Comparison of ENCODE assay signal across 8 cellular contexts in the genomic region with DNA sequence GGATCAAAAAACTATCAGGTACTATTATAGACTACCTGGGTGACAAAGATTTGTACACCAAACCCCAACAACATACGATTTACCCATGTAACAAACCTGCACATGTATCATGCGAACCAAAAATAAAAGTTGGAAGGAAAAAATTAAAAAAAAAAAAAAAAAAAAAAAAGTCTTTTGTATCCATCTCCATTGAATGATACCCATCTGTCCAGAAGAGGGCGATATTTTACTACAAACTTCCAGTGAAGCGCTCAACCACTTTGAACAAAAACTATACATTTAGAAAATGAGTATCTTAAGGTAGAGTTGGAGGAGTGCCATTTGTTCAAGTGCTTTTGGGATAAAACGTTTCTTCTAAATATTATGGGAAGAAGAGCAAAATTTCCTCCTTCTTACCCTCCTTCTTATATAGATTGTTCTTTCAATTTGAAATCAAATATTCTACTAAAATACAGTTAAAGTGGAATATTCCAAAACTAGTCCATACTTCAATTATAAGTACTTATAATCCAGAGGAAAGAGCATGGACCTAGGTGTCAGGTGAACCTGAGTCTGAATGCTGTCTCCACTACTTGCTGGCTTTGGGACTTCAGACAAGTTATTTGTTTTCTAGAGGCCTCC. TPM values are rescaled to one million over a fixed set of nuclear protein-coding genes. Genes with fewer than 3 reads are reported as not detected.
A peak's percentile ranks its signal among the peaks of the same experiment; 100 is the strongest.
DNase-seq lines count a peak whose midpoint lies in the region; ATAC-seq and TF ChIP-seq lines count a peak whose summit lies in the region.

No MANE protein-coding gene starts in this region.

- no peaks in the 10 kb centered on the region for H3K9me3 Mint-ChIP-seq in nephron

- no peaks in the 10 kb centered on the region for H3K36me3 ChIP-seq in Panc1 (ENCODE audit: control insufficient read depth, insufficient read depth, low read length)

- H3K4me1 ChIP-seq in Panc1 (ENCODE audit: control insufficient read depth, insufficient read depth, low read length), result no peaks in the 10 kb centered on the region

- in situ Hi-C loops in Panc1 (cut with HindIII; ENCODE audit: low pct_unique_long_range_greater_than_20kb, low sequenced_read_pairs), result no loop called here

- no peak for ATAC-seq in Panc1
- ATAC-seq in GM19463 (IDR thresholded peaks at IDR 0.05; ENCODE audit: unreplicated experiment), result no peak
- no peak for ATAC-seq in GM18517 (IDR thresholded peaks at IDR 0.05; ENCODE audit: unreplicated experiment)
- no peak for ATAC-seq in HG03520 (IDR thresholded peaks at IDR 0.05; ENCODE audit: unreplicated experiment)

- no peak overlapping the region for H3K4me3 Mint-ChIP-seq in nephron

- H3K4me1 Mint-ChIP-seq in nephron, result peaks cover 3% of the 10 kb centered on the region

- TF ChIP-seq CTCF in Panc1 (IDR thresholded peaks at IDR 0.05), result peak; percentile 60; the same call in 1 of the 2 replicates
- peak; percentile 59 for TF ChIP-seq CTCF in epithelial cell of esophagus (IDR thresholded peaks at IDR 0.05; ENCODE audit: insufficient read depth, low read depth, low read length, missing control alignments)
- peak; percentile 64 to 84 (median 69) for TF ChIP-seq CTCF in nephron (IDR thresholded peaks at IDR 0.05; ENCODE audit: unreplicated experiment in 3 of 3)

- DNase-seq in DMS79 treated with DMSO at 0.1 percent for 48 hours (lab: John Stamatoyannopoulos, UW) (peak; percentile 52), KG1 (lab: John Stamatoyannopoulos, UW) (peak; percentile 29), Panc1 (ENCODE audit: low read depth, low spot score) (peak; percentile 12), epithelial cell of esophagus (ENCODE audit: low read depth) (peak; percentile 66)

- H3K9me3 ChIP-seq in Panc1 (ENCODE audit: control insufficient read depth, insufficient read depth, low read depth, low read length), result no peaks in the 10 kb centered on the region

- H3K27ac ChIP-seq in Panc1 (ENCODE audit: low read length), result no peak overlapping the region

- intact Hi-C loops in Panc1 (cut with micrococcal nuclease; ENCODE audit: unreplicated experiment), result loop anchor here (1.0 to 10.0 kb wide), 3 partner anchors 249 to 571 kb away; no protein-coding TSS in a partner anchor

- H3K27ac Mint-ChIP-seq in nephron, result no peak overlapping the region

- H3K27me3 Mint-ChIP-seq in nephron (ENCODE audit: low read depth), result peaks cover 8% of the 10 kb centered on the region

- H3K36me3 Mint-ChIP-seq in nephron (ENCODE audit: low read depth), result peaks cover 18% of the 10 kb centered on the region

- CTCF ChIA-PET in Panc1 (lab: Charles Lee), result no interaction called here

- POLR2A ChIA-PET in Panc1 (lab: Charles Lee), result no interaction called here

- no TSS peak for BruUV-seq in Panc1 (replicated peaks; lab: Mats Ljungman, UMichigan)

- H3K4me3 ChIP-seq in Panc1 (ENCODE audit: low read depth in 2 of 2, low read length in 2 of 2), result no peak overlapping the region
- no peak overlapping the region for H3K4me3 ChIP-seq in epithelial cell of esophagus (ENCODE audit: low read length)

- no peaks in the 10 kb centered on the region for H3K27me3 ChIP-seq in Panc1 (ENCODE audit: control insufficient read depth, insufficient read depth, low read length)

RNA-seq across cellular contexts. Expression of a gene that starts 23.3 kb away (rescaled TPM):
- 22.1 TPM for total RNA-seq in Panc1 (2021; ENCODE audit: unreplicated experiment)
- polyA plus RNA-seq in Panc1 (2012; ENCODE audit: insufficient read length), result 13.9 TPM

Comparison
In these comparisons a context has a peak if more than half of its experiments do, and no peak if none do; other contexts are left out.
1. DNase-seq: peak in every context shown above with its lines; median percentile 66 in epithelial cell of esophagus; 52 in DMS79 treated with DMSO at 0.1 percent for 48 hours; 29 in KG1; 12 in Panc1.